In genomic region chr2:179677148-179677688, GRCh38 we compare ENCODE assay signal across 10 cellular contexts.
A peak's percentile ranks its signal among the peaks of the same experiment; 100 is the strongest.
DNase-seq lines count a peak whose midpoint lies in the region; ATAC-seq and TF ChIP-seq lines count a peak whose summit lies in the region.
"Had no signal": no experiment of that assay in that cellular context is flagged by ENCODE, and none has a peak within 500 bp of the region (broad histone marks: within the 10 kb centered on the region; RNA-seq: fewer than 3 reads in every experiment).

No MANE protein-coding gene starts in this region.

- H3K36me3 ChIP-seq in Loucy (ENCODE audit: insufficient read depth, low read length) = no peaks in the 10 kb centered on the region
- no peaks in the 10 kb centered on the region for H3K36me3 ChIP-seq in suprapubic skin

- no peak for TF ChIP-seq POLR2A in suprapubic skin (IDR thresholded peaks at IDR 0.05)

- H3K79me2 ChIP-seq in Loucy (ENCODE audit: insufficient read depth, low read length) = no peaks in the 10 kb centered on the region

- intact Hi-C loops in sciatic nerve (cut with DNase I) = no loop called here

- peak overlapping the region; percentile 46 for H3K4me2 ChIP-seq in Loucy (ENCODE audit: low read depth, low read length, poor library complexity, severe bottlenecking)

- H3K4me3 ChIP-seq in Loucy (ENCODE audit: low read length, poor library complexity, severe bottlenecking) (peak overlapping the region; percentile 8), fibroblast of the aortic adventitia (ENCODE audit: low read depth, low read length) (no peak overlapping the region), suprapubic skin (no peak overlapping the region)

- WGBS in suprapubic skin = 7% methylated on average over 3 of the region's 3 CpGs

- no peak overlapping the region for H3K9ac ChIP-seq in Loucy (ENCODE audit: low read depth, low read length, poor library complexity, severe bottlenecking)

- H3K27me3 ChIP-seq in Loucy (ENCODE audit: insufficient read depth, low read length, poor library complexity, severe bottlenecking) (no peaks in the 10 kb centered on the region), suprapubic skin (no peaks in the 10 kb centered on the region)

- DNase-seq in GM13977 (ENCODE audit: low spot score) (peak; percentile 21), fibroblast of the aortic adventitia (ENCODE audit: low read depth) (peak; percentile 43), sciatic nerve (ENCODE audit: low spot score) (no peak), NK-92 (lab: John Stamatoyannopoulos, UW; ENCODE audit: unreplicated experiment) (no peak), NCI-H2081 treated with DMSO at 0.1 percent for 48 hours (lab: John Stamatoyannopoulos, UW) (no peak), suprapubic skin (ENCODE audit: low spot score in 2 of 2) (no peak)
- DNase-seq: activated CD8-positive, alpha-beta memory T cell treated with anti-CD3 and anti-CD28 coated beads, Interleukin-2, amount 50 U/mL, for 48 hours; stimulated activated CD4-positive, alpha-beta T cell treated with anti-CD3 and anti-CD28 coated beads, Interleukin-4, amount 100 ng/mL, for 1 hour had no signal

- TF ChIP-seq EP300 in suprapubic skin (IDR thresholded peaks at IDR 0.05) = no peak

- TF ChIP-seq CTCF in GM13977 (IDR thresholded peaks at IDR 0.05; ENCODE audit: extremely low read depth, insufficient read depth, missing control alignments) = no peak
- no peak for TF ChIP-seq CTCF in Loucy (conservative IDR thresholded peaks at IDR 0.05; ENCODE audit: low read length)
- TF ChIP-seq CTCF in fibroblast of the aortic adventitia (IDR thresholded peaks at IDR 0.05; ENCODE audit: insufficient read depth, low read length) = no peak
- TF ChIP-seq CTCF in suprapubic skin (IDR thresholded peaks at IDR 0.05) = no peak

- in situ Hi-C loops in GM13977 (cut with MboI; ENCODE audit: low pct_unique_long_range_greater_than_20kb, low sequenced_read_pairs, unreplicated experiment) = no loop called here

- H3K27ac ChIP-seq in suprapubic skin = no peak overlapping the region

- no peaks in the 10 kb centered on the region for H3K9me2 ChIP-seq in Loucy (replicated peaks; ENCODE audit: low read depth, low read length)

- peak; percentile 22 for ATAC-seq in sciatic nerve
- no peak for ATAC-seq in GM18858 (IDR thresholded peaks at IDR 0.05; ENCODE audit: unreplicated experiment)

- H3K9me3 ChIP-seq in Loucy (ENCODE audit: insufficient read depth, low read depth, low read length) (no peaks in the 10 kb centered on the region), suprapubic skin (no peaks in the 10 kb centered on the region)

- no peaks in the 10 kb centered on the region for H3F3A ChIP-seq in Loucy (ENCODE audit: low read depth)

- H4K20me1 ChIP-seq in Loucy (ENCODE audit: insufficient read depth, low read length, poor library complexity, severe bottlenecking) = no peaks in the 10 kb centered on the region

- peak overlapping the region; percentile 26; the same call in 1 of the 2 replicates for H2AFZ ChIP-seq in Loucy (ENCODE audit: low read length)

- peaks cover 20% of the 10 kb centered on the region for H3K4me1 ChIP-seq in Loucy (ENCODE audit: insufficient read depth, low read length, poor library complexity, severe bottlenecking)
- H3K4me1 ChIP-seq in suprapubic skin = peaks cover 18% of the 10 kb centered on the region

Comparison
In these comparisons a context has a peak if more than half of its experiments do, and no peak if none do; other contexts are left out.
1. DNase-seq: peak in GM13977 (single experiment) and fibroblast of the aortic adventitia (single experiment); none in sciatic nerve (single experiment), NK-92 (single experiment), NCI-H2081 treated with DMSO at 0.1 percent for 48 hours (single experiment) and suprapubic skin (0 of 2).